ENCODE assay signal across 14 cellular contexts in the genomic region with DNA sequence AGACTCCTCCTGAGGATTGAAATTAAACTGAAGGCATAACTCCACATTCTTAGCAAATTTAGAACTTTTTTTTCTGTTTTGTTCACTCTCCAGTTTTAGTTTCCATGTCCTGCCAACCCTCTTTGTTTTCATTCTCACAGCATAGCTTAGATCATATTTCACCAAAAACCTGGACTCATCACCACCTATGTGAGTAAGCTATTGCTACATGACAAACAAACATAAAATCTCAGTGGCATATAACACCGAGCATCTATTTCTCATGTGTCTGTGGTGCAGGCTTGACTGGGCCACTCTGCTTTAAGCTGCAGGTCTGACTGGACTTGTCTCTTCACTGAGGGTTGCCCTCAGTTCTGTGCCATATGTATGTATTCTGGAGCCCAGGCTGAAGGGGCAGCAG.
"Had no signal": no experiment of that assay in that cellular context is flagged by ENCODE, and none has a peak within 500 bp of the region (broad histone marks: within the 10 kb centered on the region; RNA-seq: fewer than 3 reads in every experiment).

No MANE protein-coding gene starts in this region.

- H3K27ac Mint-ChIP-seq: activated CD4-positive, alpha-beta memory T cell treated with anti-CD3 and anti-CD28 coated beads for 36 hours; activated T-cell treated with anti-CD3 and anti-CD28 coated beads, Interleukin-2, amount 50 U/mL, for 72 hours; T-cell had no signal

- ATAC-seq: body of pancreas; heart right ventricle; naive thymus-derived CD4-positive, alpha-beta T cell; T-cell had no signal

- H3K4me3 Mint-ChIP-seq: activated CD4-positive, alpha-beta memory T cell treated with anti-CD3 and anti-CD28 coated beads for 36 hours; activated T-cell treated with anti-CD3 and anti-CD28 coated beads, Interleukin-2, amount 50 U/mL, for 72 hours; naive thymus-derived CD4-positive, alpha-beta T cell; T-cell had no signal

- H3K9me3 Mint-ChIP-seq: activated T-cell treated with anti-CD3 and anti-CD28 coated beads, Interleukin-2, amount 50 U/mL, for 72 hours had no signal

- H3K27me3 Mint-ChIP-seq: activated CD4-positive, alpha-beta memory T cell treated with anti-CD3 and anti-CD28 coated beads for 36 hours; naive thymus-derived CD4-positive, alpha-beta T cell; T-cell had no signal

- H3K4me3 ChIP-seq: body of pancreas, heart right ventricle, smooth muscle cell, transverse colon had no signal

- DNase-seq: activated CD4-positive, alpha-beta memory T cell treated with anti-CD3 and anti-CD28 coated beads for 36 hours; activated CD4-positive, alpha-beta T cell treated with anti-CD3 and anti-CD28 coated beads for 1 hour; activated naive CD4-positive, alpha-beta T cell treated with Interleukin-2 at 50 U/mL for 16 hours; activated T-cell treated with anti-CD3 and anti-CD28 coated beads, Interleukin-2, amount 50 U/mL, for 72 hours; body of pancreas; dermis blood vessel endothelial cell; heart right ventricle; midbrain; naive thymus-derived CD4-positive, alpha-beta T cell; right cardiac atrium; T-cell; T1000; transverse colon had no signal
